ENCODE assay signal across 21 cellular contexts in genomic region chr11:37259734-37260133, GRCh38.
DNase-seq lines count a peak whose midpoint lies in the region; ATAC-seq, FAIRE-seq and TF ChIP-seq lines count a peak whose summit lies in the region.
"Had no signal": no experiment of that assay in that cellular context is flagged by ENCODE, and none has a peak within 500 bp of the region (broad histone marks: within the 10 kb centered on the region; RNA-seq: fewer than 3 reads in every experiment).

No MANE protein-coding gene starts in this region.

- H2BK120ac ChIP-seq in IMR-90 (ENCODE audit: low read depth, low read length) = no peak overlapping the region

- no peak overlapping the region for H2AK5ac ChIP-seq in IMR-90 (ENCODE audit: low read depth, low read length)

- H3K23ac ChIP-seq in IMR-90 (ENCODE audit: low read depth, low read length) = no peak overlapping the region

- no peak overlapping the region for H4K91ac ChIP-seq in IMR-90 (ENCODE audit: insufficient read depth, low read depth, low read length)

- no peak overlapping the region for H3K18ac ChIP-seq in IMR-90 (ENCODE audit: low read depth, low read length)

- H3K36me3 Mint-ChIP-seq in nephron (ENCODE audit: low read depth) = no peaks in the 10 kb centered on the region
- H3K36me3 Mint-ChIP-seq: CD4-positive, CD25-positive, alpha-beta regulatory T cell; CD8-positive, alpha-beta T cell had no signal

- H3K27ac ChIP-seq in IMR-90 (ENCODE audit: insufficient read depth, low read length) = no peak overlapping the region
- no peak overlapping the region for H3K27ac ChIP-seq in K562 (ENCODE audit: extremely low read depth, low read depth, low read length)
- H3K27ac ChIP-seq: BLaER1, C4-2B had no signal

- no peak overlapping the region for H3K56ac ChIP-seq in IMR-90 (ENCODE audit: extremely low read depth, insufficient read depth, low read length)

- H3K79me2 ChIP-seq in K562 (ENCODE audit: control insufficient read depth, insufficient read depth, low read length) = no peaks in the 10 kb centered on the region

- no peak for FAIRE-seq in K562 (lab: Jason Lieb, UNC)
- FAIRE-seq in RCC 7860 (lab: Jason Lieb, UNC) = no peak
- FAIRE-seq: H54 had no signal

- POLR2A ChIA-PET in IMR-90 (lab: Charles Lee; ENCODE audit: unreplicated experiment) (no interaction called here), K562 (lab: Yijun Ruan, JAX) (no interaction called here)

- no peak overlapping the region for H3K4me2 ChIP-seq in IMR-90 (ENCODE audit: low read depth, low read length)
- H3K4me2 ChIP-seq in K562 (ENCODE audit: insufficient read depth, low read length) = no peak overlapping the region
- H3K4me2 ChIP-seq: BLaER1, GM23338 had no signal

- H3K27me3 ChIP-seq in IMR-90 (ENCODE audit: control insufficient read depth, insufficient read depth, low read length) (no peaks in the 10 kb centered on the region), K562 (ENCODE audit: control insufficient read depth in 2 of 2, insufficient read depth in 2 of 2, low read length in 2 of 2) (no peaks in the 10 kb centered on the region)
- H3K27me3 ChIP-seq: BLaER1 had no signal

- H4K20me1 ChIP-seq in IMR-90 (ENCODE audit: insufficient read depth, low read length) = no peaks in the 10 kb centered on the region
- H4K20me1 ChIP-seq in K562 (replicated peaks; ENCODE audit: control insufficient read depth, insufficient read depth, low read length) = no peaks in the 10 kb centered on the region
- H4K20me1 ChIP-seq: BLaER1 had no signal

- H3K4me3 ChIP-seq in IMR-90 (ENCODE audit: insufficient read depth, low read depth, low read length) = no peak overlapping the region
- no peak overlapping the region for H3K4me3 ChIP-seq in K562
- H3K4me3 ChIP-seq: BLaER1, GM23338, HAP-1 had no signal

- H3K4me1 ChIP-seq in IMR-90 (ENCODE audit: control insufficient read depth, insufficient read depth, low read length) = no peaks in the 10 kb centered on the region
- no peaks in the 10 kb centered on the region for H3K4me1 ChIP-seq in K562 (replicated peaks in 1 of 2; ENCODE audit: control insufficient read depth in 2 of 2, insufficient read depth in 2 of 2, low read length in 2 of 2)
- H3K4me1 ChIP-seq: BLaER1, Caco-2, HAP-1 had no signal

- in situ Hi-C loops in IMR-90 (cut with MboI; ENCODE audit: low sequenced_read_pairs) (no loop called here), K562 (cut with MboI) (no loop called here)

- H3K27ac Mint-ChIP-seq in nephron = peak overlapping the region in 2 of 3 experiments; percentile 46 to 85
- H3K27ac Mint-ChIP-seq: B cell; CD4-positive, CD25-positive, alpha-beta regulatory T cell; CD8-positive, alpha-beta T cell; GM23338; HFFc6 had no signal

- WGBS in IMR-90 (ENCODE audit: extremely low coverage in 2 of 2, insufficient read length in 1 of 2), 2 experiments = no CpG with 5 or more reads among the region's 3 CpGs
- 2% methylated on average over 3 of the region's 3 CpGs for WGBS in K562 (ENCODE audit: insufficient coverage, low coverage, missing lambda C conversion rate)

- no peak overlapping the region for H4K5ac ChIP-seq in IMR-90 (ENCODE audit: low read depth, low read length)

- H3K36me3 ChIP-seq in IMR-90 (ENCODE audit: control insufficient read depth, insufficient read depth, low read length) (no peaks in the 10 kb centered on the region), K562 (ENCODE audit: control insufficient read depth, insufficient read depth, low read length) (no peaks in the 10 kb centered on the region)
- H3K36me3 ChIP-seq: BLaER1, HAP-1 had no signal

- CTCF ChIA-PET in IMR-90 (lab: Yijun Ruan, JAX) = no interaction called here
- CTCF ChIA-PET in K562 (lab: Yijun Ruan, JAX; ENCODE audit: low intra/inter-chr PET ratio) = no interaction called here

- dilution Hi-C loops in IMR-90 (cut with HindIII; ENCODE audit: low sequenced_read_pairs, unreplicated experiment) = no loop called here

- H3K4me1 Mint-ChIP-seq in nephron = no peaks in the 10 kb centered on the region
- H3K4me1 Mint-ChIP-seq: B cell; CD4-positive, CD25-positive, alpha-beta regulatory T cell; GM23338 had no signal

- no peak overlapping the region for H3K14ac ChIP-seq in IMR-90 (replicated peaks; ENCODE audit: low read depth, low read length)

- H3K4me3 Mint-ChIP-seq in nephron = no peak overlapping the region
- H3K4me3 Mint-ChIP-seq: B cell; CD4-positive, CD25-positive, alpha-beta regulatory T cell; CD8-positive, alpha-beta T cell; GM23338; HFFc6 had no signal

- no peak overlapping the region for H2AK9ac ChIP-seq in IMR-90 (replicated peaks; ENCODE audit: low read depth, low read length, poor library complexity)

- no peak overlapping the region for H3K4ac ChIP-seq in IMR-90 (ENCODE audit: low read depth, low read length)

- H4K8ac ChIP-seq in IMR-90 (ENCODE audit: low read depth in 2 of 2, low read length in 2 of 2) = no peak overlapping the region

- TF ChIP-seq CTCF in IMR-90 (conservative IDR thresholded peaks at IDR 0.05; ENCODE audit: low read depth, low read length) = no peak
- TF ChIP-seq CTCF in K562 (IDR thresholded peaks at IDR 0.05 in 2 of 3, conservative IDR thresholded peaks at IDR 0.05 in 1 of 3; ENCODE audit: insufficient read depth in 2 of 3, low read depth in 1 of 3, low read length in 3 of 3) = no peak
- TF ChIP-seq CTCF in nephron (IDR thresholded peaks at IDR 0.05; ENCODE audit: unreplicated experiment in 3 of 3) = no peak

- H3K79me1 ChIP-seq in IMR-90 (ENCODE audit: low read depth in 1 of 2, low read length in 2 of 2) = no peaks in the 10 kb centered on the region

- H2BK5ac ChIP-seq in IMR-90 (ENCODE audit: low read depth, low read length, poor library complexity, severe bottlenecking) = no peak overlapping the region

- TF ChIP-seq RAD21 in IMR-90 (IDR thresholded peaks at IDR 0.05; ENCODE audit: low read length) (no peak), K562 (CRISPR knock-in tag; conservative IDR thresholded peaks at IDR 0.05 in 1 of 2, IDR thresholded peaks at IDR 0.05 in 1 of 2) (no peak)

- no peak overlapping the region for H2AFZ ChIP-seq in IMR-90 (replicated peaks; ENCODE audit: low read length, poor library complexity)
- no peak overlapping the region for H2AFZ ChIP-seq in K562 (ENCODE audit: low read depth, low read length)
- H2AFZ ChIP-seq: GM23338 had no signal

- ATAC-seq in IMR-90 (ENCODE audit: low read depth) = no peak
- ATAC-seq in K562 = no peak
- ATAC-seq: CD8-positive, alpha-beta T cell; GM23338 had no signal

- TF ChIP-seq EP300 in K562 (IDR thresholded peaks at IDR 0.05; ENCODE audit: low read length) = no peak

- no peaks in the 10 kb centered on the region for H3K9me1 ChIP-seq in IMR-90 (ENCODE audit: insufficient read depth, low read length)
- H3K9me1 ChIP-seq in K562 (ENCODE audit: control insufficient read depth, insufficient read depth, low read length) = no peaks in the 10 kb centered on the region

- H3K9ac ChIP-seq in IMR-90 (ENCODE audit: low read depth, low read length) (no peak overlapping the region), K562 (ENCODE audit: insufficient read depth in 1 of 2, low read depth in 2 of 2, low read length in 2 of 2) (no peak overlapping the region)
- H3K9ac ChIP-seq: BLaER1 had no signal

- H3K9me3 ChIP-seq in IMR-90 (ENCODE audit: control insufficient read depth, insufficient read depth, low read length) (no peaks in the 10 kb centered on the region; the same call in 1 of the 2 replicates), K562 (replicated peaks; ENCODE audit: control insufficient read depth, insufficient read depth, low read depth, low read length) (no peaks in the 10 kb centered on the region; the same call in 1 of the 2 replicates)
- H3K9me3 ChIP-seq: BLaER1, Caco-2, HAP-1 had no signal

- TF ChIP-seq POLR2A in IMR-90 (IDR thresholded peaks at IDR 0.05; ENCODE audit: low read depth, low read length) (no peak), K562 (conservative IDR thresholded peaks at IDR 0.05) (no peak)

- no peaks in the 10 kb centered on the region for H3K9me3 Mint-ChIP-seq in nephron

- no peaks in the 10 kb centered on the region for H3K27me3 Mint-ChIP-seq in nephron (ENCODE audit: low read depth)
- H3K27me3 Mint-ChIP-seq: B cell; CD4-positive, CD25-positive, alpha-beta regulatory T cell had no signal

- BruUV-seq in IMR-90 (replicated peaks; lab: Mats Ljungman, UMichigan) (no TSS peak), K562 (replicated peaks; lab: Mats Ljungman, UMichigan) (no TSS peak)

- no peak overlapping the region for H2BK20ac ChIP-seq in IMR-90 (ENCODE audit: low read depth, low read length)

- intact Hi-C loops in IMR-90 (cut with micrococcal nuclease) (no loop called here), K562 (cut with micrococcal nuclease) (no loop called here)

- no peak overlapping the region for H2BK15ac ChIP-seq in IMR-90 (ENCODE audit: low read depth, low read length)

- DNase-seq in D341Med (ENCODE audit: low spot score) (peak; percentile 25), IMR-90 (no peak), K562 (ENCODE audit: extremely low read depth in 1 of 4, low spot score in 3 of 4) (no peak), RCC 7860 (ENCODE audit: low spot score) (no peak), HT-29 (ENCODE audit: low spot score) (no peak), NCI-H226 (no peak), ecto neural progenitor cell (ENCODE audit: low spot score) (no peak)
- DNase-seq: Caco-2; CD4-positive, CD25-positive, alpha-beta regulatory T cell; CD8-positive, alpha-beta T cell; DMS53; DMS79 treated with DMSO at 0.1 percent for 48 hours; GF-D8; HFFc6 had no signal

TF ChIP-seq in IMR-90, 13 proteins besides CTCF, POLR2A, EP300 and RAD21:
- TF ChIP-seq, protein P1, sequence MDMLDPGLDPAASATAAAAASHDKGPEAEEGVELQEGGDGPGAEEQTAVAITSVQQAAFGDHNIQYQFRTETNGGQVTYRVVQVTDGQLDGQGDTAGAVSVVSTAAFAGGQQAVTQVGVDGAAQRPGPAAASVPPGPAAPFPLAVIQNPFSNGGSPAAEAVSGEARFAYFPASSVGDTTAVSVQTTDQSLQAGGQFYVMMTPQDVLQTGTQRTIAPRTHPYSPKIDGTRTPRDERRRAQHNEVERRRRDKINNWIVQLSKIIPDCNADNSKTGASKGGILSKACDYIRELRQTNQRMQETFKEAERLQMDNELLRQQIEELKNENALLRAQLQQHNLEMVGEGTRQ (IDR thresholded peaks at IDR 0.05; ENCODE audit: low read depth, low read length) = no peak
- no peak for TF ChIP-seq MXI1 (IDR thresholded peaks at IDR 0.05; ENCODE audit: borderline replicate concordance, low read depth, low read length)
- TF ChIP-seq MAFK (IDR thresholded peaks at IDR 0.05; ENCODE audit: low read depth, low read length) = peak; percentile 73

TF ChIP-seq in K562, 482 proteins besides CTCF, POLR2A, EP300 and RAD21 (continues in another document):
- TF ChIP-seq, protein P2, sequence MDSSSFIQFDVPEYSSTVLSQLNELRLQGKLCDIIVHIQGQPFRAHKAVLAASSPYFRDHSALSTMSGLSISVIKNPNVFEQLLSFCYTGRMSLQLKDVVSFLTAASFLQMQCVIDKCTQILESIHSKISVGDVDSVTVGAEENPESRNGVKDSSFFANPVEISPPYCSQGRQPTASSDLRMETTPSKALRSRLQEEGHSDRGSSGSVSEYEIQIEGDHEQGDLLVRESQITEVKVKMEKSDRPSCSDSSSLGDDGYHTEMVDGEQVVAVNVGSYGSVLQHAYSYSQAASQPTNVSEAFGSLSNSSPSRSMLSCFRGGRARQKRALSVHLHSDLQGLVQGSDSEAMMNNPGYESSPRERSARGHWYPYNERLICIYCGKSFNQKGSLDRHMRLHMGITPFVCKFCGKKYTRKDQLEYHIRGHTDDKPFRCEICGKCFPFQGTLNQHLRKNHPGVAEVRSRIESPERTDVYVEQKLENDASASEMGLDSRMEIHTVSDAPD (CRISPR knock-in tag; IDR thresholded peaks at IDR 0.05) = no peak
- TF ChIP-seq MAFG (tag; conservative IDR thresholded peaks at IDR 0.05) = 0 out of 2 replicates have a peak, but pooled peaks have one; percentile 49
